8 cellular contexts compared by ENCODE assay signal in the genomic region with DNA sequence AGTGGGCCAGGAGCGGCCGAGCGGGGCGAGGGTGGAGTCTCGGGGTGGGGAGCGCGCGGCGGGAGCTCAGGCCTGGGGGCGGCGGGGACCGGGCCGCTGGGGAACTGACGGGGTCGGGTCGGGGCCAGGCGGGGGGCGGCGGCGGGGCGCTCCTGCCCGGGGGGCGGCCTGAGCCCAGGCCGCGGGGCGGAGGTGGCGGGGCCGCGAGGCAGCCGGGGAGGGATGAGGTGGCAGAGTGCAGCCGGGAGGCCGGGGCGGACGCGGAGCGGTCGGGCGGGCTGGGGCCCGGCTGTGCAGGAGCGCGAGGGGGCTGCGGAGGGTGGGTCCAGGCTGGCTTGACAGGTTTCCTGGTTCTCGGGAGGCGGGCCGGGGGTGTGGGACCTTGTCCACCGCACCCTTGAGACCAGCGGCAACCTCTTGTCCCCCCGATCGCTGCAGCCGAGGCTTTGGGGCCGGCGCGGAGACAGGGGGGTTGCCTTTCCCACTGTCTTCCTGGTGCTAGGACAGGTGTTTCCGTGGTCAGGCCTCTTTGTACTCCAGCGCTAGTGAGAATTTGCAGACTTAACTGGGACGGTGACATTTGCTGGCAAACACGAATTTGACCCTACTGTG. TPM values are rescaled to one million over a fixed set of nuclear protein-coding genes. Genes with fewer than 3 reads are reported as not detected.
A peak's percentile ranks its signal among the peaks of the same experiment; 100 is the strongest.
DNase-seq lines count a peak whose midpoint lies in the region; ATAC-seq and TF ChIP-seq lines count a peak whose summit lies in the region.
"Not testable (repeated sequence)": the region's sequence is repeated elsewhere in the genome, so short reads cannot be mapped to it uniquely, and the experiment has no call there.

No MANE protein-coding gene starts in this region.

- H3K4me1 Mint-ChIP-seq in nephron progenitor cell; stimulated activated naive CD8-positive, alpha-beta T cell treated with anti-CD3 and anti-CD28 coated beads, Interleukin-15, amount 100 ng/mL, for 72 hours: not testable (repeated sequence)

- not testable (repeated sequence) for H3K9me3 Mint-ChIP-seq in nephron progenitor cell; stimulated activated naive CD8-positive, alpha-beta T cell treated with anti-CD3 and anti-CD28 coated beads, Interleukin-15, amount 100 ng/mL, for 72 hours

- not testable (repeated sequence) for H3K36me3 Mint-ChIP-seq in nephron progenitor cell (ENCODE audit: low read depth)

- not testable (repeated sequence) for H3K9me2 ChIP-seq in SU-DHL-6 (replicated peaks; ENCODE audit: insufficient read depth, low read length)

- H3K4me1 ChIP-seq in adipocyte (ENCODE audit: control insufficient read depth, insufficient read depth, low read length), result peaks cover 13% of the 10 kb centered on the region

- H3K79me2 ChIP-seq in SU-DHL-6 (ENCODE audit: insufficient read depth, low read length), result peaks cover 49% of the 10 kb centered on the region

- H3K4me3 ChIP-seq in SU-DHL-6 (ENCODE audit: insufficient read depth, low read length, poor library complexity, severe bottlenecking) (peak overlapping the region; percentile 82), adipocyte (ENCODE audit: low read length) (peak overlapping the region; percentile 90)

- H3K4me3 Mint-ChIP-seq in nephron progenitor cell, result peak overlapping the region; percentile 87
- peak overlapping the region; percentile 85 to 86 for H3K4me3 Mint-ChIP-seq in stimulated activated naive CD8-positive, alpha-beta T cell treated with anti-CD3 and anti-CD28 coated beads, Interleukin-15, amount 100 ng/mL, for 72 hours

- H3K9ac ChIP-seq in SU-DHL-6 (ENCODE audit: low read length), result peak overlapping the region; percentile 76
- H3K9ac ChIP-seq in adipocyte (ENCODE audit: low read length), result peak overlapping the region; percentile 93

- intact Hi-C loops in Right ventricle myocardium superior (cut with DNase I), result not testable (repeated sequence)

- peak overlapping the region; percentile 63 for H3K27ac ChIP-seq in SU-DHL-6 (ENCODE audit: low read depth, low read length)

- peak overlapping the region; percentile 90 for H2AFZ ChIP-seq in SU-DHL-6 (ENCODE audit: low read depth, low read length, severe bottlenecking)

- peak; percentile 14 for DNase-seq in ELR (ENCODE audit: low read depth)
- peak; percentile 36 for DNase-seq in adipocyte (ENCODE audit: low read depth)
- peak; percentile 53 for DNase-seq in Right ventricle myocardium superior
- DNase-seq in nephron progenitor cell, result peak; percentile 58
- DNase-seq in stimulated activated naive CD8-positive, alpha-beta T cell treated with anti-CD3 and anti-CD28 coated beads, Interleukin-15, amount 100 ng/mL, for 72 hours, result peak; percentile 33 to 38

- not testable (repeated sequence) for H3K27me3 ChIP-seq in SU-DHL-6 (ENCODE audit: low read length); adipocyte (replicated peaks; ENCODE audit: control insufficient read depth, insufficient read depth, low read length)

- not testable (repeated sequence) for H3K36me3 ChIP-seq in SU-DHL-6 (ENCODE audit: low read length); adipocyte (ENCODE audit: control insufficient read depth, insufficient read depth, low read length, severe bottlenecking)

- TF ChIP-seq CTCF in SU-DHL-6 (IDR thresholded peaks at IDR 0.05; ENCODE audit: insufficient read depth, low read length, poor library complexity, severe bottlenecking); nephron progenitor cell (IDR thresholded peaks at IDR 0.05): not testable (repeated sequence)

- ATAC-seq in GM21717 (IDR thresholded peaks at IDR 0.05; ENCODE audit: unreplicated experiment) (peak; percentile 33), HG03571 (IDR thresholded peaks at IDR 0.05; ENCODE audit: unreplicated experiment) (peak; percentile 33), Right ventricle myocardium superior (ENCODE audit: poor library complexity) (peak; percentile 1)
- peak; percentile 62 for ATAC-seq in stimulated activated naive CD8-positive, alpha-beta T cell treated with anti-CD3 and anti-CD28 coated beads, Interleukin-15, amount 100 ng/mL, for 72 hours

- H3K27me3 Mint-ChIP-seq in nephron progenitor cell (ENCODE audit: low read depth, poor library complexity); stimulated activated naive CD8-positive, alpha-beta T cell treated with anti-CD3 and anti-CD28 coated beads, Interleukin-15, amount 100 ng/mL, for 72 hours: not testable (repeated sequence)

- not testable (repeated sequence) for H3K9me3 ChIP-seq in SU-DHL-6 (ENCODE audit: insufficient read depth, low read length); adipocyte (ENCODE audit: control insufficient read depth, low read length)

- not testable (repeated sequence) for H3K27ac Mint-ChIP-seq in nephron progenitor cell
- peak overlapping the region in 1 of 2 donors; percentile 97 for H3K27ac Mint-ChIP-seq in stimulated activated naive CD8-positive, alpha-beta T cell treated with anti-CD3 and anti-CD28 coated beads, Interleukin-15, amount 100 ng/mL, for 72 hours

- H3F3A ChIP-seq in SU-DHL-6 (ENCODE audit: insufficient read depth), result not testable (repeated sequence)

- not testable (repeated sequence) for H4K20me1 ChIP-seq in SU-DHL-6 (ENCODE audit: low read depth, low read length)

- peak overlapping the region; percentile 57 for H3K4me2 ChIP-seq in SU-DHL-6 (ENCODE audit: low read depth, low read length, poor library complexity, severe bottlenecking)

RNA-seq across cellular contexts. Expression of a gene that starts 0.8 kb away (rescaled TPM):
- total RNA-seq in Right ventricle myocardium superior, result 17.6 TPM

Comparison
In these comparisons a context has a peak if more than half of its experiments do, and no peak if none do; other contexts are left out.
1. Peak in every context shown above with its lines: DNase-seq, ATAC-seq, H3K4me3 ChIP-seq and H3K27ac ChIP-seq.
2. ATAC-seq: peak in every context shown above with its lines; median percentile 62 in stimulated activated naive CD8-positive, alpha-beta T cell treated with anti-CD3 and anti-CD28 coated beads, Interleukin-15, amount 100 ng/mL, for 72 hours; 33 in GM21717; 33 in HG03571; 1 in Right ventricle myocardium superior.